ENCODE assay signal across 1 cellular context in the genomic region with DNA sequence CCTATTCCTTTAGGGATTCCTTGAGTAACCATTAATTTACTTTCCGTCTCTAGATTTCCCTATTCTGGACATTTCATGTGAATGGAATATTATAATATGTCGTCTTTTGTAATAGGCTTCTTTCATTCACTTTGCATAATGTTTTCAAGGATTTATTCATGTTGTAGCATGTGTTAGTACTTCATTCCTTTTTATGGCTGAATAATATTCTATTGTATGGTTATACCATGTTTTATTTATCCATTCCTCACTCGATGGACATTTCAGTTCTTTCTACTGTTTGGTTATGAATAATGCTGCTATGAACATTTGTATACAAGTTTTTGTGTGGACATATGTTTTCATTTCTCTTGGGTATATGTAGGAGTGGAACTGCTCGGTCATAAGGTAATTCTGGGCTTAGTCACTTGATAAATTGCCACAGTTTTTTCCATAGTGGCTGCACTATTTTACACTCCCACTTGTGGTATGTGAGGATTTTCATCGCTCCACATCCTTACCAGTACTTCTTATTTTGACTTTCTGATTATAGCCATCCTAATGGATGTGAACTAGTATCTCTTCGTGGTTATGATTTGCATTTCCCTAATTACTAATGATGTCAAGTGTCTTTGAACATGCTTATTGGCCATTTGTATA.
TF ChIP-seq lines count a peak whose summit lies in the region.

No MANE protein-coding gene starts in this region.

TF ChIP-seq in GM12878, 131 proteins besides CTCF, POLR2A, EP300 and RAD21:
- peak; percentile 29; the same call in 1 of the 2 replicates for TF ChIP-seq JUNB (IDR thresholded peaks at IDR 0.05)
- TF ChIP-seq NFYA (IDR thresholded peaks at IDR 0.05; ENCODE audit: borderline replicate concordance, low read depth, low read length), result no peak
- TF ChIP-seq, protein P1, sequence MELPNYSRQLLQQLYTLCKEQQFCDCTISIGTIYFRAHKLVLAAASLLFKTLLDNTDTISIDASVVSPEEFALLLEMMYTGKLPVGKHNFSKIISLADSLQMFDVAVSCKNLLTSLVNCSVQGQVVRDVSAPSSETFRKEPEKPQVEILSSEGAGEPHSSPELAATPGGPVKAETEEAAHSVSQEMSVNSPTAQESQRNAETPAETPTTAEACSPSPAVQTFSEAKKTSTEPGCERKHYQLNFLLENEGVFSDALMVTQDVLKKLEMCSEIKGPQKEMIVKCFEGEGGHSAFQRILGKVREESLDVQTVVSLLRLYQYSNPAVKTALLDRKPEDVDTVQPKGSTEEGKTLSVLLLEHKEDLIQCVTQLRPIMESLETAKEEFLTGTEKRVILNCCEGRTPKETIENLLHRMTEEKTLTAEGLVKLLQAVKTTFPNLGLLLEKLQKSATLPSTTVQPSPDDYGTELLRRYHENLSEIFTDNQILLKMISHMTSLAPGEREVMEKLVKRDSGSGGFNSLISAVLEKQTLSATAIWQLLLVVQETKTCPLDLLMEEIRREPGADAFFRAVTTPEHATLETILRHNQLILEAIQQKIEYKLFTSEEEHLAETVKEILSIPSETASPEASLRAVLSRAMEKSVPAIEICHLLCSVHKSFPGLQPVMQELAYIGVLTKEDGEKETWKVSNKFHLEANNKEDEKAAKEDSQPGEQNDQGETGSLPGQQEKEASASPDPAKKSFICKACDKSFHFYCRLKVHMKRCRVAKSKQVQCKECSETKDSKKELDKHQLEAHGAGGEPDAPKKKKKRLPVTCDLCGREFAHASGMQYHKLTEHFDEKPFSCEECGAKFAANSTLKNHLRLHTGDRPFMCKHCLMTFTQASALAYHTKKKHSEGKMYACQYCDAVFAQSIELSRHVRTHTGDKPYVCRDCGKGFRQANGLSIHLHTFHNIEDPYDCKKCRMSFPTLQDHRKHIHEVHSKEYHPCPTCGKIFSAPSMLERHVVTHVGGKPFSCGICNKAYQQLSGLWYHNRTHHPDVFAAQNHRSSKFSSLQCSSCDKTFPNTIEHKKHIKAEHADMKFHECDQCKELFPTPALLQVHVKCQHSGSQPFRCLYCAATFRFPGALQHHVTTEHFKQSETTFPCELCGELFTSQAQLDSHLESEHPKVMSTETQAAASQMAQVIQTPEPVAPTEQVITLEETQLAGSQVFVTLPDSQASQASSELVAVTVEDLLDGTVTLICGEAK (IDR thresholded peaks at IDR 0.05; ENCODE audit: borderline replicate concordance), result no peak
- no peak for TF ChIP-seq SPI1 (IDR thresholded peaks at IDR 0.05; ENCODE audit: borderline replicate concordance, insufficient read depth, low read depth, low read length)
